ENCODE assay signal across 25 cellular contexts in the genomic region with DNA sequence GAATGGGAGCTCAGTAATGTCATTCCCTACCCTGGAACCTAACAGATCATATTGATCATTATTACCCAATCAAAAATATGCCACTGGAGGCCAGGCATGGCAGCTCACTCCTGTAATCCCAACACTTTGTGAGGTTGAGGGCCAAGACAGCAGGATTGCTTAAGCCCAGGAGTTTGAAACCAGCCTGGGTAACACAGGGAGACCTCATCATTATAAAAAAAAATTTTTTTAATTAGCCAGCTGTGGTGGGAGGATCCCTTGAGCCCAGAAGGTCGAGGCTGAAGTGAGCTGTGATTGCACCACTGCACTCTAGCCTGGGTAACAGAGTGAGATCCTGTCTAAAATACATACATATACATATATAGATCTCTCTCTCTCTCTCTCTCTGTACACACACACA. TPM values are rescaled to one million over a fixed set of nuclear protein-coding genes. Genes with fewer than 3 reads are reported as not detected.
"Had no signal": no experiment of that assay in that cellular context is flagged by ENCODE, and none has a peak within 500 bp of the region (broad histone marks: within the 10 kb centered on the region; RNA-seq: fewer than 3 reads in every experiment).

No MANE protein-coding gene starts in this region.

- ATAC-seq: activated CD4-positive, alpha-beta T cell treated with anti-CD3 and anti-CD28 coated beads for 36 hours; activated T-helper 17 cell treated with anti-CD3 and anti-CD28 coated beads, Interleukin-2, amount 50 U/mL, for 72 hours; foreskin keratinocyte; left lobe of liver; naive thymus-derived CD4-positive, alpha-beta T cell; T-cell had no signal

- H3K9me3 ChIP-seq: adrenal gland, ascending aorta, colonic mucosa, esophagus muscularis mucosa, thoracic aorta had no signal

- H3K4me3 ChIP-seq: adrenal gland, ascending aorta, colonic mucosa, esophagus muscularis mucosa, lung, thoracic aorta had no signal

- H3K27me3 ChIP-seq: adrenal gland, ascending aorta, colonic mucosa had no signal

- H3K4me1 Mint-ChIP-seq: activated T-helper 17 cell treated with anti-CD3 and anti-CD28 coated beads, Interleukin-2, amount 50 U/mL, for 72 hours; T-cell had no signal

- H3K4me3 Mint-ChIP-seq: activated CD4-positive, alpha-beta T cell treated with anti-CD3 and anti-CD28 coated beads for 36 hours; activated naive CD8-positive, alpha-beta T cell; activated T-cell treated with anti-CD3 and anti-CD28 coated beads, Interleukin-2, amount 50 U/mL, for 24 hours; activated T-helper 17 cell treated with anti-CD3 and anti-CD28 coated beads, Interleukin-2, amount 50 U/mL, for 72 hours; central memory CD8-positive, alpha-beta T cell; naive thymus-derived CD4-positive, alpha-beta T cell; T-cell; T-helper 2 cell treated with Interferon-gamma antibody and Interleukin-4, amounts not matched to agents 5 μg/mL and 100 μg/mL, for 36 hours; type B pancreatic cell had no signal

- H3K27ac ChIP-seq: adrenal gland, ascending aorta, colonic mucosa, esophagus muscularis mucosa, foreskin keratinocyte, thoracic aorta, WERI-Rb-1 had no signal

- H3K36me3 Mint-ChIP-seq: activated naive CD8-positive, alpha-beta T cell; naive thymus-derived CD4-positive, alpha-beta T cell; T-cell; type B pancreatic cell had no signal

- H3K4me1 ChIP-seq: ascending aorta, colonic mucosa, foreskin keratinocyte had no signal

- H3K9me3 Mint-ChIP-seq: activated T-cell treated with anti-CD3 and anti-CD28 coated beads, Interleukin-2, amount 50 U/mL, for 24 hours; activated T-helper 17 cell treated with anti-CD3 and anti-CD28 coated beads, Interleukin-2, amount 50 U/mL, for 72 hours; central memory CD8-positive, alpha-beta T cell; T-cell; T-helper 2 cell treated with Interferon-gamma antibody and Interleukin-4, amounts not matched to agents 5 μg/mL and 100 μg/mL, for 36 hours; type B pancreatic cell had no signal

- H3K27ac Mint-ChIP-seq: activated CD4-positive, alpha-beta T cell treated with anti-CD3 and anti-CD28 coated beads for 36 hours; activated naive CD8-positive, alpha-beta T cell; activated T-cell treated with anti-CD3 and anti-CD28 coated beads, Interleukin-2, amount 50 U/mL, for 24 hours; activated T-helper 17 cell treated with anti-CD3 and anti-CD28 coated beads, Interleukin-2, amount 50 U/mL, for 72 hours; naive thymus-derived CD4-positive, alpha-beta T cell; T-cell; T-helper 2 cell treated with Interferon-gamma antibody and Interleukin-4, amounts not matched to agents 5 μg/mL and 100 μg/mL, for 36 hours; type B pancreatic cell had no signal

- H3K36me3 ChIP-seq: adrenal gland, ascending aorta, colonic mucosa, esophagus muscularis mucosa, thoracic aorta, WERI-Rb-1 had no signal

- DNase-seq: activated CD4-positive, alpha-beta T cell treated with anti-CD3 and anti-CD28 coated beads for 36 hours; activated CD4-positive, alpha-beta T cell treated with anti-CD3 and anti-CD28 coated beads, Interleukin-2, amount 50 U/mL, for 4 hours; activated CD8-positive, alpha-beta memory T cell treated with anti-CD3 and anti-CD28 coated beads for 24 hours; activated CD8-positive, alpha-beta memory T cell treated with anti-CD3 and anti-CD28 coated beads, Interleukin-2, amount 50 U/mL, for 4 hours; activated T-cell treated with anti-CD3 and anti-CD28 coated beads, Interleukin-2, amount 50 U/mL, for 24 hours; colonic mucosa; foreskin keratinocyte; naive thymus-derived CD4-positive, alpha-beta T cell; stimulated activated CD4-positive, alpha-beta T cell treated with anti-CD3 and anti-CD28 coated beads, Interleukin-4, amount 100 ng/mL, for 24 hours; stimulated activated naive CD4-positive, alpha-beta T cell treated with Interleukin-2 at 50 U/mL for 16 hours; T-cell; WERI-Rb-1 had no signal

RNA-seq across cellular contexts. Expression of a gene that starts 34.8 kb away (rescaled TPM):
- total RNA-seq: activated CD4-positive, alpha-beta T cell treated with anti-CD3 and anti-CD28 coated beads for 36 hours; activated T-helper 17 cell treated with anti-CD3 and anti-CD28 coated beads, Interleukin-2, amount 50 U/mL, for 72 hours; ascending aorta; foreskin keratinocyte; naive thymus-derived CD4-positive, alpha-beta T cell; osteoblast; posterior vena cava; thoracic aorta had no signal
- polyA plus RNA-seq: foreskin keratinocyte; lung; naive thymus-derived CD4-positive, alpha-beta T cell had no signal
